Comparison of ENCODE assay signal across 9 cellular contexts in genomic region chr2:105409717-105410116, GRCh38. TPM values are rescaled to one million over a fixed set of nuclear protein-coding genes. Genes with fewer than 3 reads are reported as not detected.
DNase-seq lines count a peak whose midpoint lies in the region; ATAC-seq, FAIRE-seq and TF ChIP-seq lines count a peak whose summit lies in the region.
"Had no signal": no experiment of that assay in that cellular context is flagged by ENCODE, and none has a peak within 500 bp of the region (broad histone marks: within the 10 kb centered on the region; RNA-seq: fewer than 3 reads in every experiment).

No MANE protein-coding gene starts in this region.

- intact Hi-C loops in IMR-90 (cut with micrococcal nuclease) = no loop called here
- intact Hi-C loops in activated T-helper 2 cell treated with anti-CD3 and anti-CD28 coated beads, Interferon-gamma antibody, Interleukin-2, Interleukin-4, amounts not matched to agents 10 μg/mL and 5 μg/mL and 100 μg/mL, durations not matched to agents 14 hours and 24 hours and 36 hours (cut with micrococcal nuclease) = no loop called here

- TF ChIP-seq CTCF in IMR-90 (conservative IDR thresholded peaks at IDR 0.05; ENCODE audit: low read depth, low read length) (no peak), suprapubic skin (IDR thresholded peaks at IDR 0.05) (no peak)

- BruUV-seq in IMR-90 (replicated peaks; lab: Mats Ljungman, UMichigan) = no TSS peak

- POLR2A ChIA-PET in IMR-90 (lab: Charles Lee; ENCODE audit: unreplicated experiment) = no interaction called here

- peaks cover 43% of the 10 kb centered on the region for H3K27me3 Mint-ChIP-seq in activated T-helper 2 cell treated with anti-CD3 and anti-CD28 coated beads, Interferon-gamma antibody, Interleukin-2, Interleukin-4, amounts not matched to agents 10 μg/mL and 5 μg/mL and 100 μg/mL, durations not matched to agents 14 hours and 24 hours and 36 hours (ENCODE audit: low read depth)

- peak overlapping the region; percentile 71; the same call in 2 of the 3 replicates for H2BK15ac ChIP-seq in IMR-90 (ENCODE audit: low read depth, low read length)

- H3K27ac Mint-ChIP-seq in activated T-helper 2 cell treated with anti-CD3 and anti-CD28 coated beads, Interferon-gamma antibody, Interleukin-2, Interleukin-4, amounts not matched to agents 10 μg/mL and 5 μg/mL and 100 μg/mL, durations not matched to agents 14 hours and 24 hours and 36 hours = no peak overlapping the region

- CTCF ChIA-PET in IMR-90 (lab: Yijun Ruan, JAX) = interaction anchor here (0.5 to 0.6 kb wide), 2 partner anchors 8 to 17 kb away, joined by 3 read pairs; no protein-coding TSS in a partner anchor

- no peaks in the 10 kb centered on the region for H4K20me1 ChIP-seq in IMR-90 (ENCODE audit: insufficient read depth, low read length)

- no peak for TF ChIP-seq EP300 in suprapubic skin (IDR thresholded peaks at IDR 0.05)

- H3K4me1 Mint-ChIP-seq in activated T-helper 2 cell treated with anti-CD3 and anti-CD28 coated beads, Interferon-gamma antibody, Interleukin-2, Interleukin-4, amounts not matched to agents 10 μg/mL and 5 μg/mL and 100 μg/mL, durations not matched to agents 14 hours and 24 hours and 36 hours (ENCODE audit: low read depth) = no peaks in the 10 kb centered on the region

- H2BK20ac ChIP-seq in IMR-90 (ENCODE audit: low read depth, low read length) = no peak overlapping the region

- H2BK120ac ChIP-seq in IMR-90 (ENCODE audit: low read depth, low read length) = peak overlapping the region; percentile 4; the same call in 1 of the 2 replicates

- no peaks in the 10 kb centered on the region for H3K36me3 Mint-ChIP-seq in activated T-helper 2 cell treated with anti-CD3 and anti-CD28 coated beads, Interferon-gamma antibody, Interleukin-2, Interleukin-4, amounts not matched to agents 10 μg/mL and 5 μg/mL and 100 μg/mL, durations not matched to agents 14 hours and 24 hours and 36 hours (ENCODE audit: low read depth)

- H2AFZ ChIP-seq in IMR-90 (replicated peaks; ENCODE audit: low read length, poor library complexity) = peak overlapping the region; percentile 25

- H3K23ac ChIP-seq in IMR-90 (ENCODE audit: low read depth, low read length) = no peak overlapping the region

- peak overlapping the region; percentile 30 for H2BK5ac ChIP-seq in IMR-90 (ENCODE audit: low read depth, low read length, poor library complexity, severe bottlenecking)

- H3K9ac ChIP-seq in IMR-90 (ENCODE audit: low read depth, low read length) = no peak overlapping the region

- peak overlapping the region; percentile 0; the same call in 1 of the 2 replicates for H3K4ac ChIP-seq in IMR-90 (ENCODE audit: low read depth, low read length)

- no peak overlapping the region for H3K4me3 ChIP-seq in IMR-90 (ENCODE audit: insufficient read depth, low read depth, low read length)
- H3K4me3 ChIP-seq in suprapubic skin = no peak overlapping the region
- no peak overlapping the region for H3K4me3 ChIP-seq in small intestine (ENCODE audit: low read depth in 1 of 2, low read length in 2 of 2)

- peak overlapping the region; percentile 53; the same call in 1 of the 2 replicates for H2AK5ac ChIP-seq in IMR-90 (ENCODE audit: low read depth, low read length)

- no peak overlapping the region for H3K4me3 Mint-ChIP-seq in activated T-helper 2 cell treated with anti-CD3 and anti-CD28 coated beads, Interferon-gamma antibody, Interleukin-2, Interleukin-4, amounts not matched to agents 10 μg/mL and 5 μg/mL and 100 μg/mL, durations not matched to agents 14 hours and 24 hours and 36 hours (ENCODE audit: low read depth)

- FAIRE-seq in small intestine (lab: Jason Lieb, UNC) = no peak

- H3K27ac ChIP-seq in IMR-90 (ENCODE audit: insufficient read depth, low read length) = no peak overlapping the region
- H3K27ac ChIP-seq in suprapubic skin = peak overlapping the region; percentile 59
- no peak overlapping the region for H3K27ac ChIP-seq in small intestine (ENCODE audit: low read depth in 1 of 2, low read length in 1 of 2)

- no peak overlapping the region for H2AK9ac ChIP-seq in IMR-90 (replicated peaks; ENCODE audit: low read depth, low read length, poor library complexity)

- in situ Hi-C loops in IMR-90 (cut with MboI; ENCODE audit: low sequenced_read_pairs) = no loop called here

- peaks cover 18% of the 10 kb centered on the region for H3K4me1 ChIP-seq in IMR-90 (ENCODE audit: control insufficient read depth, insufficient read depth, low read length)
- H3K4me1 ChIP-seq in suprapubic skin = peaks cover 31% of the 10 kb centered on the region
- peaks cover 0 to 2% of the 10 kb centered on the region in 2 donors for H3K4me1 ChIP-seq in small intestine (ENCODE audit: control insufficient read depth in 2 of 2, insufficient read depth in 1 of 2, low read depth in 1 of 2, low read length in 1 of 2)

- ATAC-seq in IMR-90 (ENCODE audit: low read depth) (peak; percentile 43), HG03097 (IDR thresholded peaks at IDR 0.05; ENCODE audit: low FRiP score, unreplicated experiment) (no peak)

- H3K36me3 ChIP-seq in IMR-90 (ENCODE audit: control insufficient read depth, insufficient read depth, low read length) (no peaks in the 10 kb centered on the region), suprapubic skin (no peaks in the 10 kb centered on the region), small intestine (ENCODE audit: control insufficient read depth in 2 of 2, insufficient read depth in 2 of 2, low read length in 2 of 2) (no peaks in the 10 kb centered on the region)

- peak overlapping the region; percentile 9; the same call in 1 of the 2 replicates for H3K18ac ChIP-seq in IMR-90 (ENCODE audit: low read depth, low read length)

- H4K5ac ChIP-seq in IMR-90 (ENCODE audit: low read depth, low read length) = no peak overlapping the region

- H3K27me3 ChIP-seq in IMR-90 (ENCODE audit: control insufficient read depth, insufficient read depth, low read length) (peaks cover 11% of the 10 kb centered on the region), suprapubic skin (no peaks in the 10 kb centered on the region), small intestine (ENCODE audit: control insufficient read depth in 2 of 2, insufficient read depth in 2 of 2, low read length in 2 of 2) (no peaks in the 10 kb centered on the region)

- no peak for TF ChIP-seq RAD21 in IMR-90 (IDR thresholded peaks at IDR 0.05; ENCODE audit: low read length)

- H3K4me2 ChIP-seq in IMR-90 (ENCODE audit: low read depth, low read length) = no peak overlapping the region

- no peak overlapping the region for H3K14ac ChIP-seq in IMR-90 (replicated peaks; ENCODE audit: low read depth, low read length)

- H3K9me3 ChIP-seq in IMR-90 (ENCODE audit: control insufficient read depth, insufficient read depth, low read length) (no peaks in the 10 kb centered on the region), suprapubic skin (no peaks in the 10 kb centered on the region), small intestine (ENCODE audit: control insufficient read depth, low read depth) (no peaks in the 10 kb centered on the region)

- peak; percentile 91 for DNase-seq in IMR-90
- DNase-seq in cerebellar cortex (ENCODE audit: low spot score) = peak; percentile 78
- DNase-seq in iris pigment epithelial cell (ENCODE audit: low read depth) = peak; percentile 54
- peak in 1 of 2 donors; percentile 72 for DNase-seq in suprapubic skin (ENCODE audit: low spot score in 2 of 2)
- no peak for DNase-seq in activated T-helper 2 cell treated with anti-CD3 and anti-CD28 coated beads, Interferon-gamma antibody, Interleukin-2, Interleukin-4, amounts not matched to agents 10 μg/mL and 5 μg/mL and 100 μg/mL, durations not matched to agents 14 hours and 24 hours and 36 hours (ENCODE audit: low spot score)
- DNase-seq in small intestine = no peak
- no peak for DNase-seq in UCSD-AML1 (lab: John Stamatoyannopoulos, UW; ENCODE audit: unreplicated experiment)
- DNase-seq: SHP77 treated with DMSO at 0.1 percent for 48 hours had no signal

- H4K8ac ChIP-seq in IMR-90 (ENCODE audit: low read depth in 2 of 2, low read length in 2 of 2) = 0 out of 4 replicates have a peak overlapping the region, but pooled peaks of 1 of the 2 experiments have one; percentile 1

- H4K91ac ChIP-seq in IMR-90 (ENCODE audit: insufficient read depth, low read depth, low read length) = peak overlapping the region; percentile 59

- H3K79me1 ChIP-seq in IMR-90 (ENCODE audit: low read depth in 1 of 2, low read length in 2 of 2) = no peaks in the 10 kb centered on the region; a peak in 1 of 4 replicates

- no peak overlapping the region for H3K56ac ChIP-seq in IMR-90 (ENCODE audit: extremely low read depth, insufficient read depth, low read length)

- no peaks in the 10 kb centered on the region for H3K9me1 ChIP-seq in IMR-90 (ENCODE audit: insufficient read depth, low read length)

- dilution Hi-C loops in IMR-90 (cut with HindIII; ENCODE audit: low sequenced_read_pairs, unreplicated experiment) = no loop called here

- no peaks in the 10 kb centered on the region for H3K9me3 Mint-ChIP-seq in activated T-helper 2 cell treated with anti-CD3 and anti-CD28 coated beads, Interferon-gamma antibody, Interleukin-2, Interleukin-4, amounts not matched to agents 10 μg/mL and 5 μg/mL and 100 μg/mL, durations not matched to agents 14 hours and 24 hours and 36 hours

- 33% methylated on average over 2 of the region's 6 CpGs; no CpG with 5 or more reads in 1 of the 2 experiments for WGBS in IMR-90 (ENCODE audit: extremely low coverage in 2 of 2, insufficient read length in 1 of 2), 2 experiments
- 9% methylated on average over 6 of the region's 6 CpGs for WGBS in suprapubic skin
- WGBS in small intestine, 3 donors = 66 to 68% (median 67%) methylated on average over 6 of the region's 6 CpGs

- TF ChIP-seq POLR2A in IMR-90 (IDR thresholded peaks at IDR 0.05; ENCODE audit: low read depth, low read length) = no peak
- no peak for TF ChIP-seq POLR2A in suprapubic skin (IDR thresholded peaks at IDR 0.05)

TF ChIP-seq in IMR-90, 13 proteins besides CTCF, POLR2A, EP300 and RAD21 (continues in another document):
- TF ChIP-seq MAFK (IDR thresholded peaks at IDR 0.05; ENCODE audit: low read depth, low read length) (no peak), MAZ (IDR thresholded peaks at IDR 0.05; ENCODE audit: borderline replicate concordance, low read depth, low read length) (no peak), FOS (IDR thresholded peaks at IDR 0.05; ENCODE audit: low read depth, low read length) (no peak), CHD1 (IDR thresholded peaks at IDR 0.05; ENCODE audit: low read depth, low read length) (no peak)

RNA-seq across cellular contexts. Expression of gene FHL2, which starts 10.9 kb away (rescaled TPM):
- 373 and 464 TPM in 2 replicates for total RNA-seq in IMR-90 (2012; rRNA removed)
- 550 and 574 TPM in 2 replicates for polyA plus RNA-seq in IMR-90 (2012; rRNA removed)
- 533 and 781 TPM in 2 replicates for polyA plus RNA-seq in IMR-90 (2012; cell fraction: cytosol; rRNA removed)
- 291 and 300 TPM in 2 replicates for polyA plus RNA-seq in IMR-90 (2012; cell fraction: nucleus; rRNA removed; ENCODE audit: low replicate concordance)
- total RNA-seq in suprapubic skin = 10 to 100 TPM; 43.0 to 69.2 (median 47.9) TPM
- 5.3 and 5.6 TPM in 2 replicates for total RNA-seq in activated T-helper 2 cell treated with anti-CD3 and anti-CD28 coated beads, Interferon-gamma antibody, Interleukin-2, Interleukin-4, amounts not matched to agents 10 μg/mL and 5 μg/mL and 100 μg/mL, durations not matched to agents 14 hours and 24 hours and 36 hours
- 100 to 1,000 TPM in 2 of 3 donors, 10 to 100 TPM in 1; 39.4 to 150 (median 112) TPM for polyA plus RNA-seq in small intestine

Comparison
In these comparisons a context has a peak if more than half of its experiments do, and no peak if none do; other contexts are left out.
1. DNase-seq: peak in IMR-90 (single experiment), cerebellar cortex (single experiment) and iris pigment epithelial cell (single experiment); none in activated T-helper 2 cell treated with anti-CD3 and anti-CD28 coated beads, Interferon-gamma antibody, Interleukin-2, Interleukin-4, amounts not matched to agents 10 μg/mL and 5 μg/mL and 100 μg/mL, durations not matched to agents 14 hours and 24 hours and 36 hours (single experiment), small intestine (single experiment) and UCSD-AML1 (single experiment).